ENCODE assay signal across 8 cellular contexts in the genomic region with DNA sequence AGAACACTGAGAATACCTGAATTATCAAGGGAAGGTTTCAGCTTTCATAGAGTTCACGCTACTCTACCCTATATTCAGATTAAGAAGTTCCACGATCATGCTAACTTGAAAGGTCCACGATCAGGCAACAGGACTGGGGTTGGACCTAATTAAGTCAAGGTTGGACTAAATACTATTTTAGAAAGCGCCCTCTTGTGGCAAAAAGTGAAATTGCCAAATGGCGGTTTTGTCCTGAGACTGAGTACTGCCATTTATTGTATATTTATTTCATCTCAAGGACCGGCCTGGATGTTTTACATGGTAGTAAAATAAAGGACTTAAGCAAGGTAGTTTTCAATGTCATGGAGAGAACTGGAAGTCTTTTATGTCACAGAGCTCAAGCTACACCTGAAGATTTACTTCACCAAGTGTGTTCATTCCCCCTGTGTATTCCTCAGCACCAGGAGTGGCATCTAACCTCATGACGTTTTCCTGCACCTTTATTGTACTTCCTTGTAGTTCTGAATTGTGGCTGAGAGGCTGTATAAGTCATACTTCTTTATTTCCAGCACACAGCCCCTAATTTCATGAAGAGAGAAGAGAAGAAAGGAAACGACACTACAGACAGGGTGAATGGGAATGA. TPM values are rescaled to one million over a fixed set of nuclear protein-coding genes. Genes with fewer than 3 reads are reported as not detected.
DNase-seq lines count a peak whose midpoint lies in the region; ATAC-seq, FAIRE-seq and TF ChIP-seq lines count a peak whose summit lies in the region.

No MANE protein-coding gene starts in this region.

- BruUV-seq in endothelial cell of umbilical vein (replicated peaks; lab: Mats Ljungman, UMichigan): no TSS peak

- H3K4me1 ChIP-seq in endothelial cell of umbilical vein (ENCODE audit: control insufficient read depth, extremely low read depth, insufficient read depth, low read length): no peaks in the 10 kb centered on the region
- no peaks in the 10 kb centered on the region for H3K4me1 ChIP-seq in neutrophil (ENCODE audit: control insufficient read depth in 1 of 2, insufficient read depth in 1 of 2, low read depth in 1 of 2, low read length in 1 of 2)
- H3K4me1 ChIP-seq in upper lobe of left lung: no peaks in the 10 kb centered on the region

- H3K27me3 ChIP-seq in endothelial cell of umbilical vein (ENCODE audit: control insufficient read depth in 2 of 2, insufficient read depth in 2 of 2, low read length in 2 of 2) (no peaks in the 10 kb centered on the region), neutrophil (peaks cover 3% of the 10 kb centered on the region), upper lobe of left lung (no peaks in the 10 kb centered on the region)

- TF ChIP-seq POLR2A in endothelial cell of umbilical vein (IDR thresholded peaks at IDR 0.05; ENCODE audit: low read depth, low read length) (no peak), upper lobe of left lung (IDR thresholded peaks at IDR 0.05) (no peak)

- CTCF ChIA-PET in endothelial cell of umbilical vein (lab: Charles Lee): interaction anchor here (1.6 to 2.1 kb wide), 2 partner anchors 809 to 813 kb away, joined by 6 to 15 read pairs; no protein-coding TSS in a partner anchor

- peak; percentile 47 for FAIRE-seq in endothelial cell of umbilical vein (lab: Jason Lieb, UNC)

- H3K9me3 ChIP-seq in endothelial cell of umbilical vein (replicated peaks; ENCODE audit: control insufficient read depth, insufficient read depth, low read length): no peaks in the 10 kb centered on the region
- H3K9me3 ChIP-seq in neutrophil: no peaks in the 10 kb centered on the region
- no peaks in the 10 kb centered on the region for H3K9me3 ChIP-seq in upper lobe of left lung

- no peak for TF ChIP-seq EP300 in upper lobe of left lung (IDR thresholded peaks at IDR 0.05)

- H3K9ac ChIP-seq in endothelial cell of umbilical vein (replicated peaks; ENCODE audit: extremely low read depth, insufficient read depth, low read length): no peak overlapping the region

- H3K9me1 ChIP-seq in endothelial cell of umbilical vein (replicated peaks; ENCODE audit: control insufficient read depth, extremely low read depth, insufficient read depth, low read length): no peaks in the 10 kb centered on the region

- H3K27ac ChIP-seq in endothelial cell of umbilical vein (ENCODE audit: insufficient read depth, low read depth, low read length) (no peak overlapping the region), neutrophil (no peak overlapping the region), upper lobe of left lung (no peak overlapping the region)

- no peak overlapping the region for H3K4me2 ChIP-seq in endothelial cell of umbilical vein (ENCODE audit: insufficient read depth, low read length)

- H3K36me3 ChIP-seq in endothelial cell of umbilical vein (ENCODE audit: control insufficient read depth in 2 of 2, extremely low read depth in 1 of 2, insufficient read depth in 2 of 2, low read length in 2 of 2) (no peaks in the 10 kb centered on the region), neutrophil (no peaks in the 10 kb centered on the region), upper lobe of left lung (no peaks in the 10 kb centered on the region)

- intact Hi-C loops in endothelial cell of umbilical vein (cut with micrococcal nuclease): no loop called here

- no peak overlapping the region for H2AFZ ChIP-seq in endothelial cell of umbilical vein (ENCODE audit: low read depth, low read length)

- H3K4me3 ChIP-seq in endothelial cell of umbilical vein (replicated peaks in 1 of 3; ENCODE audit: insufficient read depth in 1 of 3, low read depth in 1 of 3, low read length in 3 of 3): no peak overlapping the region
- H3K4me3 ChIP-seq in neutrophil (ENCODE audit: low read depth in 1 of 2, low read length in 1 of 2): no peak overlapping the region
- no peak overlapping the region for H3K4me3 ChIP-seq in upper lobe of left lung

- WGBS in upper lobe of left lung, 2 donors: 20 to 27% methylated on average over 8 of the region's 8 CpGs

- H3K79me2 ChIP-seq in endothelial cell of umbilical vein (ENCODE audit: control insufficient read depth, insufficient read depth, low read length): no peaks in the 10 kb centered on the region

- peak; percentile 54 to 56 for TF ChIP-seq CTCF in endothelial cell of umbilical vein (IDR thresholded peaks at IDR 0.05; ENCODE audit: extremely low read depth in 1 of 2, insufficient read depth in 1 of 2, low read depth in 1 of 2, low read length in 2 of 2)
- TF ChIP-seq CTCF in neutrophil (IDR thresholded peaks at IDR 0.05): peak; percentile 64
- TF ChIP-seq CTCF in upper lobe of left lung (IDR thresholded peaks at IDR 0.05): peak; percentile 59 to 73 (median 64)

- no peaks in the 10 kb centered on the region for H4K20me1 ChIP-seq in endothelial cell of umbilical vein (replicated peaks; ENCODE audit: control insufficient read depth, extremely low read depth, insufficient read depth, low read length)

- ATAC-seq in GM21529 (IDR thresholded peaks at IDR 0.05; ENCODE audit: unreplicated experiment) (peak; percentile 55), upper lobe of left lung (ENCODE audit: low FRiP score in 2 of 2) (peak in 1 of 2 donors; percentile 28), HG02763 (IDR thresholded peaks at IDR 0.05; ENCODE audit: unreplicated experiment) (no peak)

- dilution Hi-C loops in endothelial cell of umbilical vein (cut with MboI; ENCODE audit: extremely low pct_ligation_motif_present, low sequenced_read_pairs): no loop called here

- DNase-seq in COR-L47 (lab: John Stamatoyannopoulos, UW) (peak; percentile 46), NCI-H345 (lab: John Stamatoyannopoulos, UW) (peak; percentile 62), endothelial cell of umbilical vein (ENCODE audit: low read depth, low spot score) (peak; percentile 35), upper lobe of left lung (peak in 1 of 2 donors; percentile 25)
- DNase-seq in activated CD4-positive, alpha-beta T cell treated with anti-CD3 and anti-CD28 coated beads, Interleukin-2, amount 50 U/mL, for 48 hours: peak; percentile 59 to 71

- POLR2A ChIA-PET in endothelial cell of umbilical vein (lab: Charles Lee): no interaction called here

TF ChIP-seq in endothelial cell of umbilical vein, 7 proteins besides CTCF, POLR2A, EP300 and RAD21:
- TF ChIP-seq EZH2 (IDR thresholded peaks at IDR 0.05; ENCODE audit: borderline replicate concordance, low read depth, low read length, severe bottlenecking) (no peak), JUN (IDR thresholded peaks at IDR 0.05; ENCODE audit: borderline replicate concordance, insufficient read depth, insufficient read length, low read depth) (no peak), FOS (IDR thresholded peaks at IDR 0.05; ENCODE audit: borderline replicate concordance, insufficient read depth, low read length) (no peak), POLR2AphosphoS5 (IDR thresholded peaks at IDR 0.05; ENCODE audit: insufficient read depth, low read depth, low read length) (no peak), GATA2 (IDR thresholded peaks at IDR 0.05; ENCODE audit: insufficient read depth, insufficient read length, low read depth, low read length) (no peak), MYC (IDR thresholded peaks at IDR 0.05; ENCODE audit: low read depth, low read length) (no peak)
- TF ChIP-seq, protein P1, sequence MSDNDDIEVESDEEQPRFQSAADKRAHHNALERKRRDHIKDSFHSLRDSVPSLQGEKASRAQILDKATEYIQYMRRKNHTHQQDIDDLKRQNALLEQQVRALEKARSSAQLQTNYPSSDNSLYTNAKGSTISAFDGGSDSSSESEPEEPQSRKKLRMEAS (IDR thresholded peaks at IDR 0.05; ENCODE audit: insufficient read depth, insufficient read length): no peak

RNA-seq across cellular contexts. Expression of gene SRD5A2, which starts 56.8 kb away (rescaled TPM):
- not detected in 2 replicates for total RNA-seq in endothelial cell of umbilical vein
- polyA plus RNA-seq in endothelial cell of umbilical vein: not detected in 2 replicates
- polyA plus RNA-seq in endothelial cell of umbilical vein (2011; cell fraction: cytosol; rRNA removed): not detected in 2 replicates
- not detected in 2 replicates for polyA plus RNA-seq in endothelial cell of umbilical vein (2011; cell fraction: nucleus; rRNA removed)
- polyA plus RNA-seq in endothelial cell of umbilical vein (2012): not detected in 2 replicates
- not detected in 2 replicates for polyA minus RNA-seq in endothelial cell of umbilical vein
- polyA minus RNA-seq in endothelial cell of umbilical vein (2011; cell fraction: cytosol; rRNA and poly(A)+ RNA removed): not detected
- polyA minus RNA-seq in endothelial cell of umbilical vein (2011; cell fraction: nucleus; rRNA and poly(A)+ RNA removed): not detected in 2 replicates
- total RNA-seq in upper lobe of left lung: 1 to 10 TPM in 2 of 6 donors, under 1 TPM in 4; 0.09 to 3.7 (median 0.62) TPM
